In the genomic region with DNA sequence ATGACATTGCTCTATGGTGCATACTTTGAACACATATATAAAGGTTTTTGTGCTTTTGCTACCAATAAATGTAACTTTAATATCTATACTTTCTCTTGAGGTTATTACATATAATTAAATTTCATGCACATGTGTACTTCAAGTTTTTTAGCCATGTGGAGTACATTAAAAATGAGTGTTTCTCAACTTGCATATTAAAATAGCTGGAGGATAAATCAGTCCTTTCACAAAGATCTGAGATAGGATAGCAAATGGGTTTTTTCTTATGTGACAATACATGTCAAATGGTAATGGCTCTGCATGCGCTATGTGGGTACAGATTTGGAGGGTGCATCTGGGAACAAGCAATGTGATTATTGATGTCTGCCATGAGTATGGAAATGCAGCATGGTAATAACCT, we compare ENCODE assay signal across 8 cellular contexts. TPM values are rescaled to one million over a fixed set of nuclear protein-coding genes. Genes with fewer than 3 reads are reported as not detected.
"Had no signal": no experiment of that assay in that cellular context is flagged by ENCODE, and none has a peak within 500 bp of the region (broad histone marks: within the 10 kb centered on the region; RNA-seq: fewer than 3 reads in every experiment).

No MANE protein-coding gene starts in this region.

- H3K4me1 Mint-ChIP-seq: IgD-negative memory B cell had no signal

- ATAC-seq: HepG2, K562 had no signal

- DNase-seq: IMR-90, KBM-7 had no signal

- H3K36me3 Mint-ChIP-seq: IgD-negative memory B cell had no signal

- H3K4me3 ChIP-seq: K562 had no signal

- H3K27ac ChIP-seq: HL-60 had no signal

- H3K4me3 Mint-ChIP-seq: IgD-negative memory B cell had no signal

RNA-seq across cellular contexts. Expression of gene COL6A6, which starts 48.7 kb away (rescaled TPM):
- total RNA-seq: HepG2, HT-29, HT1080, IMR-90 had no signal
- polyA plus RNA-seq: HepG2, IgD-negative memory B cell, IMR-90 had no signal
